In the genomic region with DNA sequence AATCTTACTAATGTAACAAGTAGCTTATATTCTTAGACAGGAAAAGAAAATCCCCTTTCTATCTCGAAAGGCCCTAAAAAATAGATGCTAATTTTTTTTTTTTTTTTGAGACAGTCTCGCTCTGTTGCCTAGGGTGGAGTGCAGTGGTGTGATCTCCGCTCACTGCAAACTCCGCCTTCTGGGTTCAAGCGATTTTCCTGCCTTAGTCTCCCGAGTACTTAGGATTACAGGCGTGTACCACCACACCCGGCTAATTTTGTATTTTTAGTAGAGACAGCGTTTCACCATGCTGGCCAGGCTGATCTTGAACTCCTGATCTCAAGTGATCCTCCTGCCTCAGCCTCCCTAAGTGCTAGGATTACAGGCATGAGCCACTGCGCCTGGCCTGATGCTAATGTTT, we compare ENCODE assay signal across 7 cellular contexts. TPM values are rescaled to one million over a fixed set of nuclear protein-coding genes. Genes with fewer than 3 reads are reported as not detected.
DNase-seq lines count a peak whose midpoint lies in the region; ATAC-seq and TF ChIP-seq lines count a peak whose summit lies in the region.
"Not testable (repeated sequence)": the region's sequence is repeated elsewhere in the genome, so short reads cannot be mapped to it uniquely, and the experiment has no call there.

No MANE protein-coding gene starts in this region.

- POLR2A ChIA-PET in activated B cell treated with CpG ODN at 0.5 μM for 24 hours (lab: Charles Lee) = not testable (repeated sequence)

- peak overlapping the region in 2 of 3 donors; percentile 84 to 85 for H3K27ac Mint-ChIP-seq in CD4-positive, CD25-positive, alpha-beta regulatory T cell
- H3K27ac Mint-ChIP-seq in GM23338 = not testable (repeated sequence)
- H3K27ac Mint-ChIP-seq in activated B cell treated with CpG ODN at 0.5 μM for 24 hours (peak overlapping the region; percentile 36), memory B cell (peak overlapping the region; percentile 24)
- H3K27ac Mint-ChIP-seq in activated CD8-positive, alpha-beta memory T cell treated with anti-CD3 and anti-CD28 coated beads, Interleukin-2, amount 10 ng/mL, durations not matched to agents 7 days and 5 days = peak overlapping the region; percentile 46
- H3K27ac Mint-ChIP-seq in activated naive CD8-positive, alpha-beta T cell treated with anti-CD3 and anti-CD28 coated beads for 36 hours = peak overlapping the region; percentile 60

- not testable (repeated sequence) for H2AFZ ChIP-seq in GM23338

- H3K36me3 Mint-ChIP-seq in CD4-positive, CD25-positive, alpha-beta regulatory T cell = peaks cover 25% of the 10 kb centered on the region
- H3K36me3 Mint-ChIP-seq in GM23338 (ENCODE audit: low read depth) (peaks cover 24% of the 10 kb centered on the region; the same call in 2 of the 3 replicates), activated B cell treated with CpG ODN at 0.5 μM for 24 hours (ENCODE audit: low read depth) (peaks cover 49% of the 10 kb centered on the region), memory B cell (peaks cover 13% of the 10 kb centered on the region)
- peaks cover 36% of the 10 kb centered on the region for H3K36me3 Mint-ChIP-seq in activated CD8-positive, alpha-beta memory T cell treated with anti-CD3 and anti-CD28 coated beads, Interleukin-2, amount 10 ng/mL, durations not matched to agents 7 days and 5 days
- peaks cover 44% of the 10 kb centered on the region for H3K36me3 Mint-ChIP-seq in activated naive CD8-positive, alpha-beta T cell treated with anti-CD3 and anti-CD28 coated beads for 36 hours

- H3K4me1 Mint-ChIP-seq in CD4-positive, CD25-positive, alpha-beta regulatory T cell = peaks cover 35 to 71% (median 59%) of the 10 kb centered on the region in 4 donors
- not testable (repeated sequence) for H3K4me1 Mint-ChIP-seq in GM23338
- H3K4me1 Mint-ChIP-seq in activated B cell treated with CpG ODN at 0.5 μM for 24 hours (peaks cover 47% of the 10 kb centered on the region), memory B cell (peaks cover 28% of the 10 kb centered on the region)
- peaks cover 58% of the 10 kb centered on the region for H3K4me1 Mint-ChIP-seq in activated CD8-positive, alpha-beta memory T cell treated with anti-CD3 and anti-CD28 coated beads, Interleukin-2, amount 10 ng/mL, durations not matched to agents 7 days and 5 days
- peaks cover 60% of the 10 kb centered on the region for H3K4me1 Mint-ChIP-seq in activated naive CD8-positive, alpha-beta T cell treated with anti-CD3 and anti-CD28 coated beads for 36 hours

- intact Hi-C loops in activated B cell treated with CpG ODN at 0.5 μM for 24 hours (cut with micrococcal nuclease); thyroid gland (cut with DNase I): not testable (repeated sequence)

- CTCF ChIA-PET in activated B cell treated with CpG ODN at 0.5 μM for 24 hours (lab: Charles Lee) = not testable (repeated sequence)
- CTCF ChIA-PET in activated CD8-positive, alpha-beta memory T cell treated with anti-CD3 and anti-CD28 coated beads, Interleukin-2, amount 10 ng/mL, durations not matched to agents 7 days and 5 days (lab: Charles Lee) = interaction anchor here (0.9 to 3.2 kb wide), 2 partner anchors 11 to 50 kb away, joined by 3 to 19 read pairs; a partner anchor contains a TSS

- WGBS in thyroid gland, 2 donors = 85 to 86% methylated on average over 10 of the region's 10 CpGs

- peaks cover 31% of the 10 kb centered on the region for H3K36me3 ChIP-seq in CD4-positive, CD25-positive, alpha-beta regulatory T cell (ENCODE audit: control insufficient read depth, insufficient read depth, low read length)
- H3K36me3 ChIP-seq in GM23338 (ENCODE audit: insufficient read depth); thyroid gland: not testable (repeated sequence)

- H3K9me3 ChIP-seq in CD4-positive, CD25-positive, alpha-beta regulatory T cell (ENCODE audit: control insufficient read depth in 2 of 2, low read length in 2 of 2); thyroid gland: not testable (repeated sequence)

- DNase-seq in CD4-positive, CD25-positive, alpha-beta regulatory T cell; GM23338 (ENCODE audit: low spot score); activated B cell treated with CpG ODN at 0.5 μM for 24 hours; activated CD8-positive, alpha-beta memory T cell treated with anti-CD3 and anti-CD28 coated beads, Interleukin-2, amount 10 ng/mL, durations not matched to agents 7 days and 5 days; activated naive CD8-positive, alpha-beta T cell treated with anti-CD3 and anti-CD28 coated beads for 36 hours; memory B cell (ENCODE audit: low spot score in 2 of 2); thyroid gland: not testable (repeated sequence)

- not testable (repeated sequence) for TF ChIP-seq POLR2A in thyroid gland (IDR thresholded peaks at IDR 0.05)

- peak overlapping the region in 3 of 4 donors; percentile 21 to 55 (median 29) for H3K4me3 Mint-ChIP-seq in CD4-positive, CD25-positive, alpha-beta regulatory T cell
- H3K4me3 Mint-ChIP-seq in GM23338; activated B cell treated with CpG ODN at 0.5 μM for 24 hours; activated CD8-positive, alpha-beta memory T cell treated with anti-CD3 and anti-CD28 coated beads, Interleukin-2, amount 10 ng/mL, durations not matched to agents 7 days and 5 days; activated naive CD8-positive, alpha-beta T cell treated with anti-CD3 and anti-CD28 coated beads for 36 hours; memory B cell: not testable (repeated sequence)

- H3K9me3 Mint-ChIP-seq in CD4-positive, CD25-positive, alpha-beta regulatory T cell; GM23338; activated B cell treated with CpG ODN at 0.5 μM for 24 hours; activated CD8-positive, alpha-beta memory T cell treated with anti-CD3 and anti-CD28 coated beads, Interleukin-2, amount 10 ng/mL, durations not matched to agents 7 days and 5 days (ENCODE audit: low read depth); activated naive CD8-positive, alpha-beta T cell treated with anti-CD3 and anti-CD28 coated beads for 36 hours; memory B cell: not testable (repeated sequence)

- H3K79me2 ChIP-seq in GM23338 (replicated peaks; ENCODE audit: insufficient read depth) = peaks cover 100% of the 10 kb centered on the region

- not testable (repeated sequence) for H3F3A ChIP-seq in GM23338 (replicated peaks; ENCODE audit: low read depth)

- H3K4me3 ChIP-seq in CD4-positive, CD25-positive, alpha-beta regulatory T cell (ENCODE audit: low read depth, low read length); GM23338; thyroid gland (replicated peaks in 1 of 3): not testable (repeated sequence)

- H3K27me3 ChIP-seq in CD4-positive, CD25-positive, alpha-beta regulatory T cell (ENCODE audit: control insufficient read depth, insufficient read depth, low read length); GM23338 (ENCODE audit: insufficient read depth); thyroid gland: not testable (repeated sequence)

- not testable (repeated sequence) for H3K27ac ChIP-seq in CD4-positive, CD25-positive, alpha-beta regulatory T cell (ENCODE audit: insufficient read depth, low read length, poor library complexity, severe bottlenecking)
- H3K27ac ChIP-seq in GM23338 (ENCODE audit: low read depth) (peak overlapping the region; percentile 33; the same call in 1 of the 2 replicates), thyroid gland (peak overlapping the region; percentile 51 to 80 (median 69))

- H3K27me3 Mint-ChIP-seq in CD4-positive, CD25-positive, alpha-beta regulatory T cell; GM23338 (ENCODE audit: insufficient read depth, low read depth, poor library complexity); activated B cell treated with CpG ODN at 0.5 μM for 24 hours; activated CD8-positive, alpha-beta memory T cell treated with anti-CD3 and anti-CD28 coated beads, Interleukin-2, amount 10 ng/mL, durations not matched to agents 7 days and 5 days; activated naive CD8-positive, alpha-beta T cell treated with anti-CD3 and anti-CD28 coated beads for 36 hours; memory B cell: not testable (repeated sequence)

- not testable (repeated sequence) for H3K4me2 ChIP-seq in GM23338

- ATAC-seq in CD4-positive, CD25-positive, alpha-beta regulatory T cell (ENCODE audit: low read depth in 2 of 2); GM23338; activated CD8-positive, alpha-beta memory T cell treated with anti-CD3 and anti-CD28 coated beads, Interleukin-2, amount 10 ng/mL, durations not matched to agents 7 days and 5 days; memory B cell (ENCODE audit: low read depth): not testable (repeated sequence)
- ATAC-seq in activated B cell treated with CpG ODN at 0.5 μM for 24 hours (ENCODE audit: low read depth) = peak; percentile 37

- TF ChIP-seq CTCF in GM23338 (conservative IDR thresholded peaks at IDR 0.05; ENCODE audit: low read depth in 2 of 2); activated B cell treated with CpG ODN at 0.5 μM for 24 hours (IDR thresholded peaks at IDR 0.05); thyroid gland (IDR thresholded peaks at IDR 0.05): not testable (repeated sequence)

- peaks cover 42% of the 10 kb centered on the region for H3K4me1 ChIP-seq in CD4-positive, CD25-positive, alpha-beta regulatory T cell (ENCODE audit: control insufficient read depth, insufficient read depth, low read length, poor library complexity, severe bottlenecking)
- not testable (repeated sequence) for H3K4me1 ChIP-seq in GM23338 (ENCODE audit: insufficient read depth)
- H3K4me1 ChIP-seq in thyroid gland = peaks cover 74 to 82% of the 10 kb centered on the region in 2 donors

- not testable (repeated sequence) for H3K9me2 ChIP-seq in GM23338 (ENCODE audit: insufficient read depth)

- peaks cover 44% of the 10 kb centered on the region for H4K20me1 ChIP-seq in GM23338 (replicated peaks; ENCODE audit: insufficient read depth)

RNA-seq across cellular contexts. Expression of a gene that starts 19.3 kb away (rescaled TPM):
- total RNA-seq in CD4-positive, CD25-positive, alpha-beta regulatory T cell = 67.6 TPM
- 10 to 100 TPM; 29.6 to 39.3 (median 37.3) TPM for polyA plus RNA-seq in CD4-positive, CD25-positive, alpha-beta regulatory T cell
- 102 and 111 TPM in 2 replicates for total RNA-seq in GM23338 (2014; rRNA removed; shearing (Covaris generic))
- 102 and 104 TPM in 2 replicates for polyA plus RNA-seq in GM23338 (2016; fragmentation: Nextera tagmentation; extraction: Ambion mirVana)
- total RNA-seq in activated B cell treated with CpG ODN at 0.5 μM for 24 hours (39.3 and 40.3 TPM in 2 replicates), thyroid gland (100 to 1,000 TPM; 154 to 231 (median 167) TPM)
- total RNA-seq in activated CD8-positive, alpha-beta memory T cell treated with anti-CD3 and anti-CD28 coated beads, Interleukin-2, amount 10 ng/mL, durations not matched to agents 7 days and 5 days = 10 to 100 TPM; 56.2 to 66.8 TPM
- total RNA-seq in activated naive CD8-positive, alpha-beta T cell treated with anti-CD3 and anti-CD28 coated beads for 36 hours = 10 to 100 TPM; 72.6 TPM

RNA-seq across cellular contexts. Expression of a gene that starts 50.4 kb away (rescaled TPM):
- total RNA-seq in CD4-positive, CD25-positive, alpha-beta regulatory T cell = 105 TPM
- 10 to 100 TPM; 24.4 to 39.6 (median 34.8) TPM for polyA plus RNA-seq in CD4-positive, CD25-positive, alpha-beta regulatory T cell
- total RNA-seq in GM23338 (2014; rRNA removed; shearing (Covaris generic)) = 50.3 and 53.3 TPM in 2 replicates
- polyA plus RNA-seq in GM23338 (2016; fragmentation: Nextera tagmentation; extraction: Ambion mirVana) = 81.3 and 91.5 TPM in 2 replicates
- total RNA-seq in activated B cell treated with CpG ODN at 0.5 μM for 24 hours (76.5 and 78.4 TPM in 2 replicates), thyroid gland (10 to 100 TPM; 30.4 to 45.8 (median 38.2) TPM)
- total RNA-seq in activated CD8-positive, alpha-beta memory T cell treated with anti-CD3 and anti-CD28 coated beads, Interleukin-2, amount 10 ng/mL, durations not matched to agents 7 days and 5 days = 10 to 100 TPM; 40.5 to 52.7 TPM
- 10 to 100 TPM; 65.4 to 67.6 TPM for total RNA-seq in activated naive CD8-positive, alpha-beta T cell treated with anti-CD3 and anti-CD28 coated beads for 36 hours
